In the genomic region with DNA sequence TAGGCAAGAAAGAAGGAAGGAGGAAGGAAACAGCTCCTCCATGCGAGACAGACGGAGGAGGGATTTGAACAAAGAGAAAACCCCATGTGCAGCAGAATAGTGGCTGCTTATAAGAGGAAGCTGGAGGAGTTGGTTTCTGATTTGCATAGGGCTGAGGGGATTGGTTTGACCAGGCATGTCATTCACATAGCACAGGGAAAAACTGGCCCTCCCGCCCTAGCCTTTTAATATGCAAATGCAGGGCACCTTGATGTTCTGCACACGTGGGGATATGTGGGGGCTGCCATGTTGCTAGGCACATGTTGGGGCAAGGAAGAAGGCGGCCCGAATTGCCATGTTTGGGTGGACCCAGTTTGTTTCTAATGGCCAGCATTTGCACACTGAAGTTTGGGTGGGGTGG, we compare ENCODE assay signal across 24 cellular contexts. TPM values are rescaled to one million over a fixed set of nuclear protein-coding genes. Genes with fewer than 3 reads are reported as not detected.
DNase-seq lines count a peak whose midpoint lies in the region; ATAC-seq lines count a peak whose summit lies in the region.
"Had no signal": no experiment of that assay in that cellular context is flagged by ENCODE, and none has a peak within 500 bp of the region (broad histone marks: within the 10 kb centered on the region; RNA-seq: fewer than 3 reads in every experiment).

No MANE protein-coding gene starts in this region.

- peak; percentile 61 for DNase-seq in ELF-1 (ENCODE audit: low read depth, low spot score)
- DNase-seq in KBM-7 = peak; percentile 59
- DNase-seq in RPMI8226 = peak; percentile 9
- DNase-seq in amygdala (lab: John Stamatoyannopoulos, UW) = no peak
- DNase-seq in mesenteric fat pad (ENCODE audit: low spot score) = no peak
- DNase-seq: activated CD4-positive, alpha-beta memory T cell treated with anti-CD3 and anti-CD28 coated beads, Interleukin-2, amount 10 ng/mL, durations not matched to agents 7 days and 5 days; activated gamma-delta T cell; DMS79 treated with DMSO at 0.1 percent for 48 hours; effector CD8-positive, alpha-beta T cell; foreskin melanocyte; HFFc6; hypothalamus; naive thymus-derived CD8-positive, alpha-beta T cell; NCI-H2107; NCI-H774; ovary; spleen; stimulated activated CD4-positive, alpha-beta T cell treated with anti-CD3 and anti-CD28 coated beads, Interleukin-4, amount 100 ng/mL, for 1 hour; stimulated activated naive CD4-positive, alpha-beta T cell; tibial artery had no signal

- no peak overlapping the region for H3K4me3 ChIP-seq in iPS-20b (ENCODE audit: low read length)
- H3K4me3 ChIP-seq: ovary, spleen, tibial artery had no signal

- ATAC-seq in HG03025 (IDR thresholded peaks at IDR 0.05; ENCODE audit: low FRiP score, unreplicated experiment) = no peak
- ATAC-seq: esophagus mucosa; naive thymus-derived CD8-positive, alpha-beta T cell had no signal

- H3K4me1 ChIP-seq in iPS-20b (ENCODE audit: insufficient read depth, low read length) = no peaks in the 10 kb centered on the region; the same call in 1 of the 2 replicates
- H3K4me1 ChIP-seq: spleen, tibial artery had no signal

- H3K36me3 ChIP-seq in iPS-20b (ENCODE audit: insufficient read depth, low read depth, low read length) = no peaks in the 10 kb centered on the region
- H3K36me3 ChIP-seq: ovary had no signal

- H3K27me3 ChIP-seq in iPS-20b (ENCODE audit: insufficient read depth, low read length) = no peaks in the 10 kb centered on the region
- H3K27me3 ChIP-seq: ovary, tibial artery had no signal

- no peaks in the 10 kb centered on the region for H3K9me3 ChIP-seq in iPS-20b (ENCODE audit: insufficient read depth, low read depth, low read length)
- H3K9me3 ChIP-seq: ovary, spleen, tibial artery had no signal

- in situ Hi-C loops in KBM-7 (cut with MboI; ENCODE audit: low pct_unique_long_range_greater_than_20kb, low sequenced_read_pairs) = no loop called here

- no peak overlapping the region for H3K27ac ChIP-seq in iPS-20b (ENCODE audit: low read length)
- H3K27ac ChIP-seq: ovary, spleen, tibial artery had no signal

- H3K9ac ChIP-seq in iPS-20b (ENCODE audit: low read depth, low read length) = peak overlapping the region; percentile 10; the same call in 1 of the 2 replicates

RNA-seq across cellular contexts. Expression of gene OSMR, which starts 42.2 kb away (rescaled TPM):
- 141 TPM for total RNA-seq in mesenteric fat pad
- total RNA-seq: activated CD4-positive, alpha-beta memory T cell treated with anti-CD3 and anti-CD28 coated beads, Interleukin-2, amount 10 ng/mL, durations not matched to agents 7 days and 5 days; naive thymus-derived CD8-positive, alpha-beta T cell; T-helper 2 cell treated with Interferon-gamma antibody and Interleukin-4, amounts not matched to agents 100 ng/mL and 5 ng/mL, for 36 hours had no signal

Comparison
In these comparisons a context has a peak if more than half of its experiments do, and no peak if none do; other contexts are left out.
1. DNase-seq: peak in ELF-1 (single experiment), KBM-7 (single experiment) and RPMI8226 (single experiment); none in amygdala (0 of 56) and mesenteric fat pad (single experiment).